ENCODE assay signal across 7 cellular contexts in genomic region chr11:67920546-67920945, GRCh38.
DNase-seq lines count a peak whose midpoint lies in the region; ATAC-seq and TF ChIP-seq lines count a peak whose summit lies in the region.
"Not testable (repeated sequence)": the region's sequence is repeated elsewhere in the genome, so short reads cannot be mapped to it uniquely, and the experiment has no call there.

No MANE protein-coding gene starts in this region.

- H3K27ac Mint-ChIP-seq in activated CD8-positive, alpha-beta T cell treated with anti-CD3 and anti-CD28 coated beads for 36 hours = peak overlapping the region; percentile 84
- H3K27ac Mint-ChIP-seq in activated T-cell treated with anti-CD3 and anti-CD28 coated beads, Interleukin-2, amount 50 U/mL, for 72 hours = peak overlapping the region; percentile 87
- peak overlapping the region; percentile 97 for H3K27ac Mint-ChIP-seq in activated naive CD8-positive, alpha-beta T cell

- H3K9ac ChIP-seq in DND-41 (ENCODE audit: low read depth, low read length) = not testable (repeated sequence)

- H3K27ac ChIP-seq in DND-41 (ENCODE audit: low read length) = not testable (repeated sequence)

- not testable (repeated sequence) for ATAC-seq in DND-41 (ENCODE audit: insufficient read depth, low read depth); activated CD8-positive, alpha-beta T cell treated with anti-CD3 and anti-CD28 coated beads for 36 hours; activated T-cell treated with anti-CD3 and anti-CD28 coated beads, Interleukin-2, amount 50 U/mL, for 72 hours (replicated peaks in 1 of 2)

- POLR2A ChIA-PET in activated CD8-positive, alpha-beta T cell treated with anti-CD3 and anti-CD28 coated beads for 36 hours (lab: Charles Lee) = not testable (repeated sequence)

- not testable (repeated sequence) for TF ChIP-seq CTCF in DND-41 (IDR thresholded peaks at IDR 0.05; ENCODE audit: borderline replicate concordance, extremely low read depth, low read length, poor library complexity, severe bottlenecking); activated CD8-positive, alpha-beta T cell treated with anti-CD3 and anti-CD28 coated beads for 36 hours (IDR thresholded peaks at IDR 0.05)

- peaks cover 14% of the 10 kb centered on the region for H3K4me1 Mint-ChIP-seq in activated CD8-positive, alpha-beta T cell treated with anti-CD3 and anti-CD28 coated beads for 36 hours (ENCODE audit: low read depth)
- H3K4me1 Mint-ChIP-seq in activated T-cell treated with anti-CD3 and anti-CD28 coated beads, Interleukin-2, amount 50 U/mL, for 72 hours (ENCODE audit: low read depth) = peaks cover 23% of the 10 kb centered on the region
- H3K4me1 Mint-ChIP-seq in activated naive CD8-positive, alpha-beta T cell (ENCODE audit: low read depth) = peaks cover 16% of the 10 kb centered on the region

- H3K9me3 Mint-ChIP-seq in activated CD8-positive, alpha-beta T cell treated with anti-CD3 and anti-CD28 coated beads for 36 hours; activated T-cell treated with anti-CD3 and anti-CD28 coated beads, Interleukin-2, amount 50 U/mL, for 72 hours; activated naive CD8-positive, alpha-beta T cell (ENCODE audit: low read depth): not testable (repeated sequence)

- not testable (repeated sequence) for H3K27me3 ChIP-seq in DND-41 (ENCODE audit: insufficient read depth, low read length, poor library complexity)

- CTCF ChIA-PET in activated CD8-positive, alpha-beta T cell treated with anti-CD3 and anti-CD28 coated beads for 36 hours (lab: Charles Lee) = not testable (repeated sequence)

- DNase-seq in DND-41 (peak; percentile 28), T-helper 9 cell (peak; percentile 5)
- DNase-seq in activated CD8-positive, alpha-beta T cell treated with anti-CD3 and anti-CD28 coated beads for 36 hours = peak; percentile 64
- peak; percentile 57 to 60 for DNase-seq in activated T-cell treated with anti-CD3 and anti-CD28 coated beads, Interleukin-2, amount 50 U/mL, for 72 hours
- DNase-seq in stimulated activated CD4-positive, alpha-beta T cell treated with anti-CD3 and anti-CD28 coated beads, Interleukin-12 subunit alpha, Interleukin-12 subunit beta, amount 100 ng/mL, for 24 hours (ENCODE audit: low read depth in 2 of 2) = peak; percentile 16 to 35
- peak in 2 of 3 experiments; percentile 5 to 49 for DNase-seq in stimulated activated CD4-positive, alpha-beta T cell treated with anti-CD3 and anti-CD28 coated beads, TNF-alpha, amount 100 ng/mL, for 24 hours (ENCODE audit: low read depth in 3 of 3)

- not testable (repeated sequence) for H3K79me2 ChIP-seq in DND-41 (ENCODE audit: insufficient read depth, low read length)

- H3K9me3 ChIP-seq in DND-41 (ENCODE audit: insufficient read depth, low read length, severe bottlenecking) = not testable (repeated sequence)

- H3K27me3 Mint-ChIP-seq in activated CD8-positive, alpha-beta T cell treated with anti-CD3 and anti-CD28 coated beads for 36 hours; activated T-cell treated with anti-CD3 and anti-CD28 coated beads, Interleukin-2, amount 50 U/mL, for 72 hours (ENCODE audit: low read depth); activated naive CD8-positive, alpha-beta T cell: not testable (repeated sequence)

- not testable (repeated sequence) for H3K4me1 ChIP-seq in DND-41 (ENCODE audit: insufficient read depth, low read length)

- H3K36me3 Mint-ChIP-seq in activated CD8-positive, alpha-beta T cell treated with anti-CD3 and anti-CD28 coated beads for 36 hours (ENCODE audit: low read depth); activated T-cell treated with anti-CD3 and anti-CD28 coated beads, Interleukin-2, amount 50 U/mL, for 72 hours (ENCODE audit: insufficient read depth in 2 of 2); activated naive CD8-positive, alpha-beta T cell: not testable (repeated sequence)

- not testable (repeated sequence) for H2AFZ ChIP-seq in DND-41 (ENCODE audit: low read depth, low read length)

- intact Hi-C loops in activated CD8-positive, alpha-beta T cell treated with anti-CD3 and anti-CD28 coated beads for 36 hours (cut with micrococcal nuclease) = not testable (repeated sequence)

- not testable (repeated sequence) for H3K4me2 ChIP-seq in DND-41 (ENCODE audit: insufficient read depth, low read length)

- not testable (repeated sequence) for H4K20me1 ChIP-seq in DND-41 (ENCODE audit: insufficient read depth, low read length)

- H3K4me3 ChIP-seq in DND-41 (ENCODE audit: low read depth in 1 of 2, low read length in 2 of 2) = not testable (repeated sequence)

- H3K4me3 Mint-ChIP-seq in activated CD8-positive, alpha-beta T cell treated with anti-CD3 and anti-CD28 coated beads for 36 hours = peak overlapping the region; percentile 62
- peak overlapping the region; percentile 77 to 88 for H3K4me3 Mint-ChIP-seq in activated T-cell treated with anti-CD3 and anti-CD28 coated beads, Interleukin-2, amount 50 U/mL, for 72 hours
- peak overlapping the region; percentile 86 for H3K4me3 Mint-ChIP-seq in activated naive CD8-positive, alpha-beta T cell

- H3K36me3 ChIP-seq in DND-41 (ENCODE audit: insufficient read depth, low read length) = not testable (repeated sequence)

Comparison
In these comparisons a context has a peak if more than half of its experiments do, and no peak if none do; other contexts are left out.
1. DNase-seq: peak in every context shown above with its lines; median percentile 64 in activated CD8-positive, alpha-beta T cell treated with anti-CD3 and anti-CD28 coated beads for 36 hours; 58 in activated T-cell treated with anti-CD3 and anti-CD28 coated beads, Interleukin-2, amount 50 U/mL, for 72 hours; 28 in DND-41; 27 in stimulated activated CD4-positive, alpha-beta T cell treated with anti-CD3 and anti-CD28 coated beads, TNF-alpha, amount 100 ng/mL, for 24 hours; 26 in stimulated activated CD4-positive, alpha-beta T cell treated with anti-CD3 and anti-CD28 coated beads, Interleukin-12 subunit alpha, Interleukin-12 subunit beta, amount 100 ng/mL, for 24 hours; 5 in T-helper 9 cell.